In the genomic region with DNA sequence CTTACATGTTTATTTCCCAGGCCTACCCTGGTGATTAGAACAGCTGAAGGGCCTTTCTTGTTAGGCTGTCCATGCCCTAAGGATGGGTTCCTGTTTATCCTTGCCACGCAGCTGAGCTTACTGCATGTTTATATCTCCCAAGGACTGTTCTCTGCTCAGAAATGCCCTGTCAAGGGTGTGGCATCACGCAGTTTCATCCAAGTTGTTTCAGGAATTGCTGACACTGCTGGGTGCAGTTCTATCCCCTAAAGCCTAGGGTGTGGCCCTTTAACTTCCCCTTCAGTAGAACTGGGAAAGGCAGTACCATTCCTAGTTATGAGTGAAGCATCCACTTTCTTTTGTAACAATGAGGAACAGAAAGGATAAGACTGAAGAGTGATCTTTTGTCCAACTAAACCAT, we compare ENCODE assay signal across 16 cellular contexts. TPM values are rescaled to one million over a fixed set of nuclear protein-coding genes. Genes with fewer than 3 reads are reported as not detected.
DNase-seq lines count a peak whose midpoint lies in the region; ATAC-seq and TF ChIP-seq lines count a peak whose summit lies in the region.
"Had no signal": no experiment of that assay in that cellular context is flagged by ENCODE, and none has a peak within 500 bp of the region (broad histone marks: within the 10 kb centered on the region; RNA-seq: fewer than 3 reads in every experiment).

No MANE protein-coding gene starts in this region.

- TF ChIP-seq CTCF in DOHH2 (IDR thresholded peaks at IDR 0.05; ENCODE audit: low read depth, low read length, poor library complexity, severe bottlenecking) (no peak), SU-DHL-6 (IDR thresholded peaks at IDR 0.05; ENCODE audit: insufficient read depth, low read length, poor library complexity, severe bottlenecking) (no peak), GM13976 (IDR thresholded peaks at IDR 0.05; ENCODE audit: borderline replicate concordance, control extremely low read depth, extremely low read depth, insufficient read depth, missing control alignments) (no peak)

- no peak overlapping the region for H2AFZ ChIP-seq in SU-DHL-6 (ENCODE audit: low read depth, low read length, severe bottlenecking)
- H2AFZ ChIP-seq: GM23248 had no signal

- H3K9ac ChIP-seq in SU-DHL-6 (ENCODE audit: low read length), result no peak overlapping the region
- H3K9ac ChIP-seq: GM23248 had no signal

- H3K79me2 ChIP-seq in DOHH2 (ENCODE audit: control insufficient read depth, low read length) (peaks cover 42% of the 10 kb centered on the region), SU-DHL-6 (ENCODE audit: insufficient read depth, low read length) (peaks cover 22% of the 10 kb centered on the region)

- intact Hi-C loops in sciatic nerve (cut with DNase I), result no loop called here

- ATAC-seq in sciatic nerve, result peak; percentile 30

- H4K20me1 ChIP-seq in DOHH2 (ENCODE audit: control insufficient read depth, insufficient read depth, low read depth, low read length) (peaks cover 11% of the 10 kb centered on the region; the same call in 1 of the 2 replicates), SU-DHL-6 (ENCODE audit: low read depth, low read length) (0 out of 2 replicates have a peak, but pooled peaks cover 2% of the 10 kb centered on the region)

- H3K27me3 ChIP-seq in DOHH2 (ENCODE audit: control insufficient read depth, low read length) (no peaks in the 10 kb centered on the region), SU-DHL-6 (ENCODE audit: low read length) (no peaks in the 10 kb centered on the region)
- H3K27me3 ChIP-seq: neutrophil had no signal

- H3K27ac ChIP-seq in DOHH2 (ENCODE audit: low read depth, low read length), result peak overlapping the region; percentile 97
- H3K27ac ChIP-seq in SU-DHL-6 (ENCODE audit: low read depth, low read length), result peak overlapping the region; percentile 61
- H3K27ac ChIP-seq: GM23248, neutrophil had no signal

- H3K9me2 ChIP-seq in DOHH2 (replicated peaks; ENCODE audit: control insufficient read depth, low read length) (no peaks in the 10 kb centered on the region), SU-DHL-6 (replicated peaks; ENCODE audit: insufficient read depth, low read length) (no peaks in the 10 kb centered on the region)

- H3K4me3 ChIP-seq in DOHH2 (ENCODE audit: low read length) (no peak overlapping the region), SU-DHL-6 (ENCODE audit: insufficient read depth, low read length, poor library complexity, severe bottlenecking) (no peak overlapping the region)
- H3K4me3 ChIP-seq: GM23248 had no signal

- H3F3A ChIP-seq in DOHH2 (ENCODE audit: control insufficient read depth, insufficient read depth) (peaks cover 87% of the 10 kb centered on the region), SU-DHL-6 (ENCODE audit: insufficient read depth) (peaks cover 94% of the 10 kb centered on the region)

- H3K9me3 ChIP-seq in DOHH2 (ENCODE audit: control insufficient read depth, insufficient read depth, low read length) (no peaks in the 10 kb centered on the region), SU-DHL-6 (ENCODE audit: insufficient read depth, low read length) (no peaks in the 10 kb centered on the region)
- H3K9me3 ChIP-seq: neutrophil had no signal

- H3K4me2 ChIP-seq in DOHH2 (ENCODE audit: low read length), result peak overlapping the region; percentile 93
- H3K4me2 ChIP-seq in SU-DHL-6 (ENCODE audit: low read depth, low read length, poor library complexity, severe bottlenecking), result no peak overlapping the region

- in situ Hi-C loops in GM13976 (cut with MboI; ENCODE audit: low sequenced_read_pairs, unreplicated experiment), result no loop called here

- peaks cover 52% of the 10 kb centered on the region for H3K4me1 ChIP-seq in DOHH2 (ENCODE audit: control insufficient read depth, low read length)

- peak; percentile 11 for DNase-seq in fibroblast of peridontal ligament (ENCODE audit: extremely low read depth)
- no peak for DNase-seq in sciatic nerve (ENCODE audit: low spot score)
- no peak for DNase-seq in NOMO-1 (lab: John Stamatoyannopoulos, UW; ENCODE audit: unreplicated experiment in 2 of 2)
- no peak for DNase-seq in GM13976 (ENCODE audit: low spot score)
- DNase-seq in cerebellar cortex (ENCODE audit: low spot score), result no peak
- DNase-seq: activated CD4-positive, alpha-beta T cell treated with anti-CD3 and anti-CD28 coated beads, Interleukin-2, amount 10 ng/mL, durations not matched to agents 7 days and 5 days; AML-193; Calu3; GM23248; KG1; left cardiac atrium; NCI-H524 had no signal

- H3K36me3 ChIP-seq in DOHH2 (ENCODE audit: control insufficient read depth, low read length) (peaks cover 96% of the 10 kb centered on the region), SU-DHL-6 (ENCODE audit: low read length) (peaks cover 59% of the 10 kb centered on the region)

RNA-seq across cellular contexts. Expression of gene ELL3, which starts 5.0 kb away (rescaled TPM):
- 5.6 TPM for total RNA-seq in sciatic nerve

RNA-seq across cellular contexts. Expression of gene SERF2, which starts 20.3 kb away (rescaled TPM):
- total RNA-seq in sciatic nerve, result 656 TPM

RNA-seq across cellular contexts. Expression of gene PDIA3, which starts 25.6 kb away (rescaled TPM):
- total RNA-seq in sciatic nerve, result 194 TPM

RNA-seq across cellular contexts. Expression of gene SERINC4, which starts 28.2 kb away (rescaled TPM):
- total RNA-seq in sciatic nerve, result 0.31 TPM
- total RNA-seq: GM23248, mononuclear cell had no signal

RNA-seq across cellular contexts. Expression of gene HYPK, which starts 28.6 kb away (rescaled TPM):
- 13.6 TPM for total RNA-seq in sciatic nerve
